ENCODE assay signal across 10 cellular contexts in the genomic region with DNA sequence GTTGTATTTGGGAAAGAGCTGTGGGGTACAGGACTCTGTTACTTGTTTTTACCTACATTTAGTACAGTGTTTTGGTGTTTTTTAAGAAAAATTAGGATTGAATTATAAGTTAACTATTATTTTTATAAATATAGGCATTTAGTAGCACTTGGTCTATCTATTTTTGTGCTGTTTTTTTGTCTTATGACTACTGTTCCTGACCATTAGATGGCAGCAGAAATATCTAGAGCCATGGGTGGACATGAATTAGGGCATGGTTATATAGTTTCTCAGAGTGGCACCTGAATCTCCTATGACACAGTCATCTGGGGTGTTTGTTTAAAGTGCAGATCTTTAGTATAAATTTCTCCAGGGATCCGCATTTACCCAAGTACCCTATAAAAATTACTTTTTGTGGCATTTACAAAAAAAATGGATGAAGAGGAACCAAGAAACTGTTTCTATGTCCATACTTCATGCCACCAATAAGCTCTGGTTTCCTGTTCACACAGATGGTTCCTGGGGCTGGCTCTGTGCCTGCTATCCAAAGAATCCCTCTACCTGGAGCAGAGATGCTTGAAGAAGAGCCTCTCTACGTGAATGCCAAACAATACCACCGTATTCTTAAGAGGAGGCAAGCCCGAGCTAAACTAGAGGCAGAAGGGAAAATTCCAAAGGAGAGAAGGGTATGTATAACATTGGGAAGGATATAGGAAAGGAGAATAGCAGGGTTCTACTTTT. TPM values are rescaled to one million over a fixed set of nuclear protein-coding genes. Genes with fewer than 3 reads are reported as not detected.
DNase-seq lines count a peak whose midpoint lies in the region; ATAC-seq and TF ChIP-seq lines count a peak whose summit lies in the region.
"Had no signal": no experiment of that assay in that cellular context is flagged by ENCODE, and none has a peak within 500 bp of the region (broad histone marks: within the 10 kb centered on the region; RNA-seq: fewer than 3 reads in every experiment).

No MANE protein-coding gene starts in this region.

- H3K27me3 ChIP-seq in breast epithelium, result no peaks in the 10 kb centered on the region
- H3K27me3 ChIP-seq in upper lobe of left lung, result no peaks in the 10 kb centered on the region
- H3K27me3 ChIP-seq: ascending aorta had no signal

- H3K4me1 ChIP-seq in breast epithelium (no peaks in the 10 kb centered on the region), upper lobe of left lung (no peaks in the 10 kb centered on the region)
- H3K4me1 ChIP-seq: ascending aorta had no signal

- peak; percentile 52 to 53 for ATAC-seq in stimulated activated naive B cell treated with anti-CD40 and anti-IgM and Interleukin-4, amounts not matched to agents 10 μg/mL and 1 μg/mL and 100 μg/mL, for 72 hours (replicated peaks)
- ATAC-seq in upper lobe of left lung (ENCODE audit: low FRiP score in 2 of 2), result no peak
- no peak for ATAC-seq in GM18498 (IDR thresholded peaks at IDR 0.05; ENCODE audit: unreplicated experiment)

- H3K36me3 ChIP-seq in breast epithelium (peaks cover 5% of the 10 kb centered on the region), upper lobe of left lung (peaks cover 53 to 98% (median 84%) of the 10 kb centered on the region in 4 donors)

- peak; percentile 37 for DNase-seq in MCF 10A (ENCODE audit: unreplicated experiment)
- DNase-seq in breast epithelium (ENCODE audit: low spot score in 2 of 2), result no peak
- DNase-seq in NAMALWA (ENCODE audit: low spot score), result peak; percentile 55
- DNase-seq in cardiac fibroblast (ENCODE audit: low read depth in 2 of 2), result peak; percentile 47 to 56
- no peak for DNase-seq in stimulated activated naive B cell treated with anti-CD40 and anti-IgM and Interleukin-4, amounts not matched to agents 10 μg/mL and 1 μg/mL and 100 μg/mL, for 72 hours
- no peak for DNase-seq in upper lobe of left lung
- DNase-seq in endothelial cell (ENCODE audit: low spot score), result no peak
- DNase-seq: NCI-H2081 had no signal

- no peak overlapping the region for H3K27ac Mint-ChIP-seq in MCF 10A (ENCODE audit: low read depth, unreplicated experiment)
- H3K27ac Mint-ChIP-seq in stimulated activated naive B cell treated with anti-CD40 and anti-IgM and Interleukin-4, amounts not matched to agents 10 μg/mL and 1 μg/mL and 100 μg/mL, for 72 hours, result no peak overlapping the region
- H3K27ac Mint-ChIP-seq in endothelial cell (ENCODE audit: unreplicated experiment), result no peak overlapping the region

- H3K27ac ChIP-seq in breast epithelium (no peak overlapping the region), upper lobe of left lung (no peak overlapping the region)
- H3K27ac ChIP-seq: ascending aorta had no signal

- TF ChIP-seq EP300 in upper lobe of left lung (IDR thresholded peaks at IDR 0.05), result no peak

- intact Hi-C loops in MCF 10A (cut with micrococcal nuclease) (loop anchor here (1.0 kb wide), 2 partner anchors 90 to 227 kb away; no protein-coding TSS in a partner anchor), breast epithelium (cut with DNase I; ENCODE audit: low total_unique reads) (no loop called here)

- no TSS peak for BruUV-seq in MCF 10A (replicated peaks; lab: Mats Ljungman, UMichigan)

- POLR2A ChIA-PET in MCF 10A (lab: Yijun Ruan, JAX), result interaction anchor here (0.5 to 1.3 kb wide), 6 partner anchors 13 to 114 kb away, joined by 3 to 6 read pairs (median 3); no protein-coding TSS in a partner anchor

- H3K4me1 Mint-ChIP-seq in MCF 10A (ENCODE audit: insufficient read depth, unreplicated experiment) (no peaks in the 10 kb centered on the region), endothelial cell (ENCODE audit: unreplicated experiment) (no peaks in the 10 kb centered on the region)
- H3K4me1 Mint-ChIP-seq in stimulated activated naive B cell treated with anti-CD40 and anti-IgM and Interleukin-4, amounts not matched to agents 10 μg/mL and 1 μg/mL and 100 μg/mL, for 72 hours, result no peaks in the 10 kb centered on the region

- H3K9me3 Mint-ChIP-seq in MCF 10A (ENCODE audit: unreplicated experiment) (no peaks in the 10 kb centered on the region), endothelial cell (ENCODE audit: unreplicated experiment) (no peaks in the 10 kb centered on the region)
- no peaks in the 10 kb centered on the region for H3K9me3 Mint-ChIP-seq in stimulated activated naive B cell treated with anti-CD40 and anti-IgM and Interleukin-4, amounts not matched to agents 10 μg/mL and 1 μg/mL and 100 μg/mL, for 72 hours

- peak; percentile 29 for TF ChIP-seq CTCF in MCF 10A (IDR thresholded peaks at IDR 0.05; ENCODE audit: unreplicated experiment)
- no peak for TF ChIP-seq CTCF in breast epithelium (IDR thresholded peaks at IDR 0.05)
- peak; percentile 47 for TF ChIP-seq CTCF in cardiac fibroblast (IDR thresholded peaks at IDR 0.05; ENCODE audit: low read depth, low read length)
- TF ChIP-seq CTCF in upper lobe of left lung (IDR thresholded peaks at IDR 0.05), result no peak
- no peak for TF ChIP-seq CTCF in endothelial cell (IDR thresholded peaks at IDR 0.05; ENCODE audit: unreplicated experiment)

- CTCF ChIA-PET in MCF 10A (lab: Yijun Ruan, JAX), result interaction anchor here (0.5 to 5.1 kb wide), 27 partner anchors 8 to 587 kb away, joined by 3 to 57 read pairs (median 5); a partner anchor contains a TSS

- H3K36me3 Mint-ChIP-seq in MCF 10A (ENCODE audit: insufficient read depth, unreplicated experiment), result peaks cover 98% of the 10 kb centered on the region
- peaks cover 28 to 52% of the 10 kb centered on the region in 2 donors for H3K36me3 Mint-ChIP-seq in stimulated activated naive B cell treated with anti-CD40 and anti-IgM and Interleukin-4, amounts not matched to agents 10 μg/mL and 1 μg/mL and 100 μg/mL, for 72 hours
- H3K36me3 Mint-ChIP-seq in endothelial cell (ENCODE audit: low read depth, unreplicated experiment), result peaks cover 51% of the 10 kb centered on the region

- H3K4me3 Mint-ChIP-seq in MCF 10A (ENCODE audit: unreplicated experiment), result no peak overlapping the region
- H3K4me3 Mint-ChIP-seq in stimulated activated naive B cell treated with anti-CD40 and anti-IgM and Interleukin-4, amounts not matched to agents 10 μg/mL and 1 μg/mL and 100 μg/mL, for 72 hours, result no peak overlapping the region
- H3K4me3 Mint-ChIP-seq in endothelial cell (ENCODE audit: unreplicated experiment), result no peak overlapping the region

- TF ChIP-seq POLR2A in breast epithelium (IDR thresholded peaks at IDR 0.05), result no peak
- no peak for TF ChIP-seq POLR2A in upper lobe of left lung (IDR thresholded peaks at IDR 0.05)

- H3K27me3 Mint-ChIP-seq in MCF 10A (ENCODE audit: insufficient read depth, unreplicated experiment), result no peaks in the 10 kb centered on the region
- no peaks in the 10 kb centered on the region for H3K27me3 Mint-ChIP-seq in stimulated activated naive B cell treated with anti-CD40 and anti-IgM and Interleukin-4, amounts not matched to agents 10 μg/mL and 1 μg/mL and 100 μg/mL, for 72 hours
- no peaks in the 10 kb centered on the region for H3K27me3 Mint-ChIP-seq in endothelial cell (ENCODE audit: unreplicated experiment)

- 88 to 92% methylated on average over 4 of the region's 4 CpGs for WGBS in upper lobe of left lung, 2 donors

- no peak overlapping the region for H3K4me3 ChIP-seq in breast epithelium
- H3K4me3 ChIP-seq in cardiac fibroblast (replicated peaks in 1 of 2; ENCODE audit: low read depth in 2 of 2, low read length in 2 of 2), result no peak overlapping the region
- H3K4me3 ChIP-seq in upper lobe of left lung, result no peak overlapping the region
- H3K4me3 ChIP-seq: ascending aorta had no signal

- H3K9me3 ChIP-seq in breast epithelium (no peaks in the 10 kb centered on the region), upper lobe of left lung (no peaks in the 10 kb centered on the region)
- H3K9me3 ChIP-seq: ascending aorta had no signal

RNA-seq across cellular contexts. Expression of a gene that starts 19.8 kb away (rescaled TPM):
- total RNA-seq in MCF 10A (2022) (41.5 and 42.1 TPM in 2 replicates), breast epithelium (10 to 100 TPM; 28.6 to 33.4 (median 29.8) TPM), upper lobe of left lung (10 to 100 TPM; 18.5 to 33.0 (median 21.6) TPM), endothelial cell (ENCODE audit: unreplicated experiment) (39.7 TPM)

RNA-seq across cellular contexts. Expression of a gene that starts 20.4 kb away (rescaled TPM):
- total RNA-seq in MCF 10A (2022), result 28.0 and 35.2 TPM in 2 replicates
- 10 to 100 TPM; 17.0 to 26.2 (median 22.3) TPM for total RNA-seq in breast epithelium
- 10 to 100 TPM; 10.0 to 27.3 (median 20.0) TPM for total RNA-seq in upper lobe of left lung
- 20.5 TPM for total RNA-seq in endothelial cell (ENCODE audit: unreplicated experiment)
- total RNA-seq: ascending aorta had no signal

RNA-seq across cellular contexts. Expression of a gene that starts 39.6 kb away (rescaled TPM):
- total RNA-seq in MCF 10A (2022), result not detected in 2 replicates
- not detected for total RNA-seq in breast epithelium
- not detected for total RNA-seq in upper lobe of left lung
- total RNA-seq in endothelial cell (ENCODE audit: unreplicated experiment), result not detected
- total RNA-seq: ascending aorta had no signal

RNA-seq across cellular contexts. Expression of a gene that starts 50.3 kb away (rescaled TPM):
- not detected in 2 replicates for total RNA-seq in MCF 10A (2022)
- not detected for total RNA-seq in breast epithelium
- not detected for total RNA-seq in upper lobe of left lung
- not detected for total RNA-seq in endothelial cell (ENCODE audit: unreplicated experiment)
- total RNA-seq: ascending aorta had no signal

RNA-seq across cellular contexts. Expression of a gene that starts 53.6 kb away (rescaled TPM):
- 0.19 and 0.59 TPM in 2 replicates for total RNA-seq in MCF 10A (2022)
- 1 to 10 TPM; 1.1 to 2.0 (median 1.8) TPM for total RNA-seq in breast epithelium
- 10 to 100 TPM in 1 of 6 donors, 1 to 10 TPM in 4, under 1 TPM in 1; 0.97 to 12.6 (median 2.3) TPM for total RNA-seq in upper lobe of left lung
- 0.59 TPM for total RNA-seq in endothelial cell (ENCODE audit: unreplicated experiment)

Comparison
In these comparisons a context has a peak if more than half of its experiments do, and no peak if none do; other contexts are left out.
1. DNase-seq: peak in MCF 10A (single experiment), NAMALWA (single experiment) and cardiac fibroblast (2 of 2); none in breast epithelium (0 of 2), stimulated activated naive B cell treated with anti-CD40 and anti-IgM and Interleukin-4, amounts not matched to agents 10 μg/mL and 1 μg/mL and 100 μg/mL, for 72 hours (single experiment), upper lobe of left lung (0 of 2) and endothelial cell (single experiment).
2. CTCF ChIP-seq: peak in MCF 10A (single experiment) and cardiac fibroblast (single experiment); none in breast epithelium (0 of 3), upper lobe of left lung (0 of 6) and endothelial cell (single experiment).
3. ATAC-seq: peak in stimulated activated naive B cell treated with anti-CD40 and anti-IgM and Interleukin-4, amounts not matched to agents 10 μg/mL and 1 μg/mL and 100 μg/mL, for 72 hours (2 of 2); none in upper lobe of left lung (0 of 2) and GM18498 (single experiment).